2 cellular contexts compared by ENCODE assay signal in the genomic region with DNA sequence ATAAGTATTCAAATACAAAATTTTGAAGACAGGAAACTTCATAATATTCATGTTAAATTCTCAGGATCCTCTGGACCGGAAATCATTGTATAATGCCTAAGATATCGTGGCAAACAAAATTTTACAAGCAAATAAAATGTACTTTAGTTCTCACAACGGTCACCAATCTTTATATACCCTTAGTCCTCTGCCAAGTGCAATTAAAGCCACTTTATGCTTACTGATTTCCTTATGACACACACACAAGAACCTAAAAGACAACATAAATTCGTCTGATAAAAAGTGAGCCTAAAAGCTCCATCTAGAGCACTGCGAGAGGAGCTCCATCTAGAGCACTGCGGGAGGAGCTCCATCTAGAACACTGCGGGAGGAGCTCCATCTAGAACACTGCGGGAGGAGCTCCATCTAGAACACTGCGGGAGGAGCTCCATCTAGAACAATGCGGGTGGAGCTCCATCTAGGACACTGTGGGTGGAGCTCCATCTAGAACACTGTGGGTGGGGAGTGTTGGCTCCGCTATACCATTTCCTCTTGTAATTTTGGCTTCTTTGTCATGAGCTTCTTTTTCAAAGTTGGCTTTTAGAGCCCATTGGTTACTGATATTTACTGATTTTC.
TF ChIP-seq lines count a peak whose summit lies in the region.

No MANE protein-coding gene starts in this region.

TF ChIP-seq in SK-N-SH, 30 proteins besides CTCF, POLR2A, EP300 and RAD21 (continued from another document):
- TF ChIP-seq, protein P1, sequence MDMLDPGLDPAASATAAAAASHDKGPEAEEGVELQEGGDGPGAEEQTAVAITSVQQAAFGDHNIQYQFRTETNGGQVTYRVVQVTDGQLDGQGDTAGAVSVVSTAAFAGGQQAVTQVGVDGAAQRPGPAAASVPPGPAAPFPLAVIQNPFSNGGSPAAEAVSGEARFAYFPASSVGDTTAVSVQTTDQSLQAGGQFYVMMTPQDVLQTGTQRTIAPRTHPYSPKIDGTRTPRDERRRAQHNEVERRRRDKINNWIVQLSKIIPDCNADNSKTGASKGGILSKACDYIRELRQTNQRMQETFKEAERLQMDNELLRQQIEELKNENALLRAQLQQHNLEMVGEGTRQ (IDR thresholded peaks at IDR 0.05; ENCODE audit: borderline replicate concordance, low read depth, low read length): no peak
- TF ChIP-seq MEF2A (IDR thresholded peaks at IDR 0.05; ENCODE audit: borderline replicate concordance, low read depth) (no peak), FOSL2 (IDR thresholded peaks at IDR 0.05; ENCODE audit: borderline replicate concordance, low read depth) (no peak), ELF1 (IDR thresholded peaks at IDR 0.05) (no peak)
TF ChIP-seq in SK-N-SH: peak in this region for 0.

TF ChIP-seq in SK-N-SH treated with all-trans-retinoic acid at 6 μM for 48 hours, 23 proteins besides CTCF, POLR2A, EP300 and RAD21 (continued from another document):
- no peak for TF ChIP-seq TSHZ2 (CRISPR knock-in tag; IDR thresholded peaks at IDR 0.05)
